In genomic region chr7:155324012-155324917, GRCh38 we compare ENCODE assay signal across 17 cellular contexts.
"Had no signal": no experiment of that assay in that cellular context is flagged by ENCODE, and none has a peak within 500 bp of the region (broad histone marks: within the 10 kb centered on the region; RNA-seq: fewer than 3 reads in every experiment).

No MANE protein-coding gene starts in this region.

- H3K9me3 ChIP-seq: breast epithelium, heart left ventricle, tibial nerve, vagina had no signal

- H3K4me1 Mint-ChIP-seq: natural killer cell had no signal

- H3K36me3 Mint-ChIP-seq: natural killer cell had no signal

- H3K4me3 ChIP-seq: breast epithelium, heart left ventricle, tibial nerve, vagina had no signal

- H3K27me3 ChIP-seq: vagina had no signal

- H3K4me3 Mint-ChIP-seq: activated T-helper 1 cell treated with anti-CD3 and anti-CD28 coated beads, Interleukin-12 subunit alpha, Interleukin-12 subunit beta, Interleukin-2, Interleukin-4 antibody, amounts not matched to agents 30 ng/mL and 10 ng/mL and 1 ng/mL, durations not matched to agents 14 hours and 24 hours and 36 hours; natural killer cell had no signal

- H3K27ac Mint-ChIP-seq: activated T-helper 1 cell treated with anti-CD3 and anti-CD28 coated beads, Interleukin-12 subunit alpha, Interleukin-12 subunit beta, Interleukin-2, Interleukin-4 antibody, amounts not matched to agents 30 ng/mL and 10 ng/mL and 1 ng/mL, durations not matched to agents 14 hours and 24 hours and 36 hours; natural killer cell had no signal

- DNase-seq: activated CD4-positive, alpha-beta T cell treated with anti-CD3 and anti-CD28 coated beads, Interleukin-2, amount 50 U/mL, for 1 hour; activated CD8-positive, alpha-beta memory T cell treated with anti-CD3 and anti-CD28 coated beads for 24 hours; anterior cingulate cortex; cerebellar nuclear complex; effector CD8-positive, alpha-beta T cell; foreskin melanocyte; heart left ventricle; mesendoderm; natural killer cell; nucleus accumbens; stimulated activated CD4-positive, alpha-beta T cell treated with anti-CD3 and anti-CD28 coated beads, Interleukin-2, amount 100 ng/mL, for 48 hours; stimulated activated naive CD4-positive, alpha-beta T cell treated with Interleukin-2 at 50 U/mL for 16 hours; substantia nigra had no signal

- H3K27ac ChIP-seq: breast epithelium, heart left ventricle, tibial nerve, vagina had no signal

- H3K36me3 ChIP-seq: breast epithelium, heart left ventricle, tibial nerve, vagina had no signal

- H3K4me1 ChIP-seq: breast epithelium, heart left ventricle, tibial nerve, vagina had no signal
